ENCODE assay signal across 8 cellular contexts in the genomic region with DNA sequence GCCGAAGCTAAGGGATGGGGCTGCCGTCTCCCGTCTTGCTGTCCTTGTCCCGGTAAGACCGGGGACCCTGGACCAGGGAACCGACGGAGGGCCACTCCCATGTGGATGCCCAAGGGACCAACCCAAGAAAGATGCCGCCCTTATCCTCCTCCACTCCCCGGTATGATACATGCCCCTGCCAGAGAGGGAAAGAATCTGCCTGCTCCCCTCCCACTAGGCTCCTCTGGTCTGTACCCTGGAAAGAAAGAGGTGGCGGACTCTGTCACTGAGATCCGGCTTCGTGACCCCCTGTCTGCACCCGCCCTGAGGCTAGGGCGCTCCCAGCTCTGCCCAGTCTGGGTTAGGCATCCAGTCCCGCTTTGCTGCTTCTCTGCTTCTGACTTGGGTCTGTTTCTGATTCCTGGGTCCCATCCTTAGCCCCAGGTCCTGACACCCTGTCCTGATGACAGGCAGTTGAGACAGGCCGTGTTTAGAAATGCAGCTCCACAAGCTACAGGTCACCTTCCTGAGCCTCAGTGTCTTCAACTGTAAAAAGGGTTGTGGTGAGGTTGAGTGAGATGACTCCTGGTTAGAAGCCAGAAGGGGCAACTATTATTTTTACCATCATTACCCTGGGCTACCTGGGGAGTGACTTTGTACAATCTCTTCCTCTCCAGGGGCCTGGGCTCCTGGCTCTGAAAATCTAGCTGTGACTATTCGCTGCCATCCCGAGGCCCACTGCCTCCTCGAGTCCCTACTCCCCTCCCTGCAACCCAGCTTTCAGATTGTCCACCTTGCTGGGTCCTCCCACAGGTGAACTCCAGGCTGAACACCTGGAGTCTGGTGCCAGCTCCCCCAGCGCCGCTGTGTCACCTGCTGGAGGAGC. TPM values are rescaled to one million over a fixed set of nuclear protein-coding genes. Genes with fewer than 3 reads are reported as not detected.
A peak's percentile ranks its signal among the peaks of the same experiment; 100 is the strongest.
DNase-seq lines count a peak whose midpoint lies in the region; ATAC-seq, FAIRE-seq and TF ChIP-seq lines count a peak whose summit lies in the region.

No MANE protein-coding gene starts in this region.

- DNase-seq in EH (ENCODE audit: low read depth) = peak; percentile 74
- no peak for DNase-seq in LNCaP clone FGC (ENCODE audit: low read depth)
- DNase-seq in MCF 10A (ENCODE audit: unreplicated experiment) = peak; percentile 77
- no peak for DNase-seq in mesothelial cell of epicardium (ENCODE audit: low spot score in 2 of 2, unreplicated experiment in 2 of 2)
- DNase-seq in H7 = no peak
- no peak for DNase-seq in D721Med (ENCODE audit: insufficient read length, low spot score)
- DNase-seq in retina = no peak

- H3K36me3 Mint-ChIP-seq in MCF 10A (ENCODE audit: insufficient read depth, unreplicated experiment) (peaks cover 18% of the 10 kb centered on the region), mesothelial cell of epicardium (peaks cover 5% of the 10 kb centered on the region)

- no peak for FAIRE-seq in D721Med (lab: Jason Lieb, UNC)

- peak overlapping the region; percentile 89 for H3K4me3 Mint-ChIP-seq in MCF 10A (ENCODE audit: unreplicated experiment)
- H3K4me3 Mint-ChIP-seq in mesothelial cell of epicardium = peak overlapping the region; percentile 75

- ATAC-seq in GM21737 (IDR thresholded peaks at IDR 0.05; ENCODE audit: unreplicated experiment) = no peak

- no peaks in the 10 kb centered on the region for H3K27me3 ChIP-seq in H7 (ENCODE audit: control insufficient read depth, insufficient read depth, low read length)

- intact Hi-C loops in MCF 10A (cut with micrococcal nuclease) = loop anchor here (1.0 to 5.0 kb wide), 3 partner anchors 60 to 208 kb away; no protein-coding TSS in a partner anchor

- H3K27me3 Mint-ChIP-seq in MCF 10A (ENCODE audit: insufficient read depth, unreplicated experiment) (no peaks in the 10 kb centered on the region), mesothelial cell of epicardium (ENCODE audit: low read depth) (no peaks in the 10 kb centered on the region)

- H3K9me3 Mint-ChIP-seq in MCF 10A (ENCODE audit: unreplicated experiment) (no peaks in the 10 kb centered on the region), mesothelial cell of epicardium (peaks cover 9% of the 10 kb centered on the region)

- CTCF ChIA-PET in MCF 10A (lab: Yijun Ruan, JAX) = interaction anchor here (0.6 to 12.8 kb wide), 27 partner anchors 10 to 1522 kb away, joined by 3 to 198 read pairs (median 4); partner anchors contain the start of gene LAPTM5

- H3K4me3 ChIP-seq in LNCaP clone FGC (ENCODE audit: low read depth, low read length) (peak overlapping the region; percentile 72), H7 (ENCODE audit: insufficient read depth, low read depth, low read length) (no peak overlapping the region)

- no peak for TF ChIP-seq CTCF in LNCaP clone FGC (IDR thresholded peaks at IDR 0.05; ENCODE audit: control insufficient read depth, extremely low read depth, insufficient read depth)
- no peak for TF ChIP-seq CTCF in MCF 10A (IDR thresholded peaks at IDR 0.05; ENCODE audit: unreplicated experiment)
- peak; percentile 17 for TF ChIP-seq CTCF in mesothelial cell of epicardium (IDR thresholded peaks at IDR 0.05; ENCODE audit: unreplicated experiment)
- TF ChIP-seq CTCF in D721Med (IDR thresholded peaks at IDR 0.05; ENCODE audit: insufficient read depth, missing control alignments) = no peak

- POLR2A ChIA-PET in MCF 10A (lab: Yijun Ruan, JAX) = interaction anchor here (0.8 to 2.9 kb wide), 15 partner anchors 8 to 209 kb away, joined by 3 to 41 read pairs (median 6); partner anchors contain the start of gene SDC3

- H3K27ac Mint-ChIP-seq in MCF 10A (ENCODE audit: low read depth, unreplicated experiment) = peak overlapping the region; percentile 91
- H3K27ac Mint-ChIP-seq in mesothelial cell of epicardium = peak overlapping the region; percentile 95

- H3K36me3 ChIP-seq in H7 (replicated peaks; ENCODE audit: control insufficient read depth, insufficient read depth, low read length) = no peaks in the 10 kb centered on the region

- peaks cover 5% of the 10 kb centered on the region for H3K4me1 Mint-ChIP-seq in MCF 10A (ENCODE audit: insufficient read depth, unreplicated experiment)
- peaks cover 2% of the 10 kb centered on the region for H3K4me1 Mint-ChIP-seq in mesothelial cell of epicardium

- BruUV-seq in MCF 10A (replicated peaks; lab: Mats Ljungman, UMichigan) = TSS peak; percentile 32

RNA-seq across cellular contexts. Expression of gene MATN1, which starts 3.7 kb away (rescaled TPM):
- total RNA-seq in MCF 10A (2022) = 0.32 and 0.47 TPM in 2 replicates
- 4.0 to 5.6 TPM (median 4.9 TPM) in 3 replicates for total RNA-seq in mesothelial cell of epicardium
- total RNA-seq in H7 (2014; rRNA removed; shearing (Covaris generic)) = 0.26 and 0.76 TPM in 2 replicates

RNA-seq across cellular contexts. Expression of gene LAPTM5, which starts 37.9 kb away (rescaled TPM):
- total RNA-seq in MCF 10A (2022) = 15.9 and 21.6 TPM in 2 replicates
- total RNA-seq in mesothelial cell of epicardium = 0.11 TPM in 1 of 3 replicates, not detected in the others
- 0.26 and 0.28 TPM in 2 replicates for total RNA-seq in H7 (2014; rRNA removed; shearing (Covaris generic))

Comparison
In these comparisons a context has a peak if more than half of its experiments do, and no peak if none do; other contexts are left out.
1. DNase-seq: peak in EH (single experiment) and MCF 10A (single experiment); none in LNCaP clone FGC (single experiment), mesothelial cell of epicardium (0 of 2), H7 (single experiment), D721Med (single experiment) and retina (single experiment).
2. RNA of gene LAPTM5, which starts 37.9 kb away (total RNA-seq): 15.9 to 21.6 TPM in MCF 10A; 0.26 to 0.28 TPM in H7 and 0.11 TPM in mesothelial cell of epicardium; every median in the first group is over 10 times any median in the second.